In genomic region chr6:167734662-167735497, GRCh38 we compare ENCODE assay signal across 27 cellular contexts.
DNase-seq lines count a peak whose midpoint lies in the region; ATAC-seq and TF ChIP-seq lines count a peak whose summit lies in the region.
"Had no signal": no experiment of that assay in that cellular context is flagged by ENCODE, and none has a peak within 500 bp of the region (broad histone marks: within the 10 kb centered on the region; RNA-seq: fewer than 3 reads in every experiment).

No MANE protein-coding gene starts in this region.

- H3K4me3 ChIP-seq in naive thymus-derived CD4-positive, alpha-beta T cell (ENCODE audit: low read length), result no peak overlapping the region
- H3K4me3 ChIP-seq: esophagus squamous epithelium, heart right ventricle, prostate gland, SK-N-MC, transverse colon had no signal

- CTCF ChIA-PET in naive thymus-derived CD4-positive, alpha-beta T cell (lab: Charles Lee), result no interaction called here

- peaks cover 36% of the 10 kb centered on the region for H3K4me1 Mint-ChIP-seq in brain
- peaks cover 0 to 7% (median 5%) of the 10 kb centered on the region in 7 donors for H3K4me1 Mint-ChIP-seq in naive thymus-derived CD4-positive, alpha-beta T cell
- H3K4me1 Mint-ChIP-seq: stimulated activated naive CD8-positive, alpha-beta T cell treated with anti-CD3 and anti-CD28 coated beads, Interleukin-15, amount 100 ng/mL, for 72 hours had no signal

- DNase-seq in NCI-H2227 (lab: John Stamatoyannopoulos, UW; ENCODE audit: unreplicated experiment) (peak; percentile 1), NCI-H2227 treated with DMSO at 0.1 percent for 48 hours (lab: John Stamatoyannopoulos, UW) (no peak), ureter (ENCODE audit: low spot score) (peak; percentile 43), A172 (ENCODE audit: low spot score) (no peak), NOMO-1 treated with dmso at 0.1 percent for 144 hours (lab: John Stamatoyannopoulos, UW; ENCODE audit: unreplicated experiment) (no peak)
- no peak for DNase-seq in naive thymus-derived CD4-positive, alpha-beta T cell
- DNase-seq in activated CD4-positive, alpha-beta T cell treated with anti-CD3 and anti-CD28 coated beads, Interleukin-2, amount 50 U/mL, for 4 hours, result no peak
- DNase-seq: activated CD8-positive, alpha-beta T cell treated with anti-CD3 and anti-CD28 coated beads for 36 hours; activated T-cell treated with anti-CD3 and anti-CD28 coated beads for 4 hours; CD8-positive, alpha-beta T cell; cortex of kidney; esophagus squamous epithelium; heart right ventricle; left cardiac atrium; NCI-H2081; NCI-H446; OCI-M1; stimulated activated naive CD8-positive, alpha-beta T cell treated with anti-CD3 and anti-CD28 coated beads, Interleukin-15, amount 100 ng/mL, for 72 hours; transverse colon had no signal

- no peaks in the 10 kb centered on the region for H3K36me3 ChIP-seq in naive thymus-derived CD4-positive, alpha-beta T cell (ENCODE audit: control insufficient read depth in 2 of 3, insufficient read depth in 3 of 3, low read length in 3 of 3)
- H3K36me3 ChIP-seq: esophagus squamous epithelium, heart right ventricle, neutrophil, prostate gland, transverse colon had no signal

- H3K4me1 ChIP-seq in naive thymus-derived CD4-positive, alpha-beta T cell (ENCODE audit: control insufficient read depth in 2 of 2, insufficient read depth in 2 of 2, low read length in 2 of 2), result no peaks in the 10 kb centered on the region

- POLR2A ChIA-PET in naive thymus-derived CD4-positive, alpha-beta T cell (lab: Charles Lee), result no interaction called here

- no peak overlapping the region for H3K4me3 Mint-ChIP-seq in brain
- no peak overlapping the region for H3K4me3 Mint-ChIP-seq in naive thymus-derived CD4-positive, alpha-beta T cell
- H3K4me3 Mint-ChIP-seq: activated CD8-positive, alpha-beta T cell treated with anti-CD3 and anti-CD28 coated beads for 36 hours; CD8-positive, alpha-beta T cell; stimulated activated naive CD8-positive, alpha-beta T cell treated with anti-CD3 and anti-CD28 coated beads, Interleukin-15, amount 100 ng/mL, for 72 hours; T-helper 1 cell treated with Interleukin-12 subunit alpha and Interleukin-12 subunit beta and Interleukin-4 antibody, amounts not matched to agents 30 μg/mL and 1 μg/mL, for 36 hours had no signal

- H3K27me3 Mint-ChIP-seq in brain, result no peaks in the 10 kb centered on the region
- H3K27me3 Mint-ChIP-seq in naive thymus-derived CD4-positive, alpha-beta T cell, result peaks cover 9 to 26% (median 12%) of the 10 kb centered on the region in 5 donors

- no peaks in the 10 kb centered on the region for H3K36me3 Mint-ChIP-seq in brain
- H3K36me3 Mint-ChIP-seq in naive thymus-derived CD4-positive, alpha-beta T cell, result no peaks in the 10 kb centered on the region
- H3K36me3 Mint-ChIP-seq: activated naive CD4-positive, alpha-beta T cell treated with anti-CD3 and anti-CD28 coated beads, Interleukin-2, amount 50 U/mL, for 72 hours; CD8-positive, alpha-beta T cell had no signal

- H3K9me3 Mint-ChIP-seq in brain, result peaks cover 0 to 21% (median 5%) of the 10 kb centered on the region in 5 experiments
- peaks cover 0 to 10% (median 2%) of the 10 kb centered on the region in 11 donors for H3K9me3 Mint-ChIP-seq in naive thymus-derived CD4-positive, alpha-beta T cell
- H3K9me3 Mint-ChIP-seq: activated CD8-positive, alpha-beta T cell treated with anti-CD3 and anti-CD28 coated beads for 36 hours; CD8-positive, alpha-beta T cell; T-helper 1 cell treated with Interleukin-12 subunit alpha and Interleukin-12 subunit beta and Interleukin-4 antibody, amounts not matched to agents 30 μg/mL and 1 μg/mL, for 36 hours had no signal

- no peak overlapping the region for H3K27ac ChIP-seq in naive thymus-derived CD4-positive, alpha-beta T cell (ENCODE audit: low read depth, low read length)
- H3K27ac ChIP-seq: 22Rv1, neutrophil, SK-N-MC had no signal

- H3K9me3 ChIP-seq in naive thymus-derived CD4-positive, alpha-beta T cell (ENCODE audit: control insufficient read depth in 2 of 3, low read length in 3 of 3), result no peaks in the 10 kb centered on the region
- H3K9me3 ChIP-seq: esophagus squamous epithelium, heart right ventricle, neutrophil, prostate gland, transverse colon had no signal

- no peak for TF ChIP-seq CTCF in brain (conservative IDR thresholded peaks at IDR 0.05)

- intact Hi-C loops in naive thymus-derived CD4-positive, alpha-beta T cell (cut with micrococcal nuclease), result no loop called here

- peak overlapping the region in 3 of 5 experiments; percentile 3 to 43 (median 32) for H3K27ac Mint-ChIP-seq in brain
- no peak overlapping the region for H3K27ac Mint-ChIP-seq in naive thymus-derived CD4-positive, alpha-beta T cell
- H3K27ac Mint-ChIP-seq: activated CD8-positive, alpha-beta T cell treated with anti-CD3 and anti-CD28 coated beads for 36 hours; activated naive CD4-positive, alpha-beta T cell treated with anti-CD3 and anti-CD28 coated beads, Interleukin-2, amount 50 U/mL, for 72 hours; CD8-positive, alpha-beta T cell; T-helper 1 cell treated with Interleukin-12 subunit alpha and Interleukin-12 subunit beta and Interleukin-4 antibody, amounts not matched to agents 30 μg/mL and 1 μg/mL, for 36 hours had no signal

- H3K27me3 ChIP-seq in naive thymus-derived CD4-positive, alpha-beta T cell (ENCODE audit: control insufficient read depth in 2 of 2, insufficient read depth in 2 of 2, low read length in 2 of 2), result no peaks in the 10 kb centered on the region
- H3K27me3 ChIP-seq: heart right ventricle, neutrophil, transverse colon had no signal

- peak; percentile 34 for ATAC-seq in naive thymus-derived CD4-positive, alpha-beta T cell
- ATAC-seq: activated CD4-positive, CD25-positive, alpha-beta regulatory T cell treated with anti-CD3 and anti-CD28 coated beads, Interleukin-2, amount 50 U/mL, for 24 hours; activated CD8-positive, alpha-beta T cell treated with anti-CD3 and anti-CD28 coated beads for 36 hours; activated naive CD4-positive, alpha-beta T cell treated with anti-CD3 and anti-CD28 coated beads, Interleukin-2, amount 50 U/mL, for 72 hours; CD8-positive, alpha-beta T cell; stimulated activated naive CD8-positive, alpha-beta T cell treated with anti-CD3 and anti-CD28 coated beads, Interleukin-15, amount 100 ng/mL, for 72 hours had no signal

Comparison
In these comparisons a context has a peak if more than half of its experiments do, and no peak if none do; other contexts are left out.
1. DNase-seq: peak in NCI-H2227 (single experiment) and ureter (single experiment); none in NCI-H2227 treated with DMSO at 0.1 percent for 48 hours (single experiment), naive thymus-derived CD4-positive, alpha-beta T cell (0 of 9), A172 (single experiment), activated CD4-positive, alpha-beta T cell treated with anti-CD3 and anti-CD28 coated beads, Interleukin-2, amount 50 U/mL, for 4 hours (0 of 2) and NOMO-1 treated with dmso at 0.1 percent for 144 hours (single experiment).
2. H3K27ac Mint-ChIP-seq: peak in brain (3 of 5); none in naive thymus-derived CD4-positive, alpha-beta T cell (0 of 9).